16 cellular contexts compared by ENCODE assay signal in the genomic region with DNA sequence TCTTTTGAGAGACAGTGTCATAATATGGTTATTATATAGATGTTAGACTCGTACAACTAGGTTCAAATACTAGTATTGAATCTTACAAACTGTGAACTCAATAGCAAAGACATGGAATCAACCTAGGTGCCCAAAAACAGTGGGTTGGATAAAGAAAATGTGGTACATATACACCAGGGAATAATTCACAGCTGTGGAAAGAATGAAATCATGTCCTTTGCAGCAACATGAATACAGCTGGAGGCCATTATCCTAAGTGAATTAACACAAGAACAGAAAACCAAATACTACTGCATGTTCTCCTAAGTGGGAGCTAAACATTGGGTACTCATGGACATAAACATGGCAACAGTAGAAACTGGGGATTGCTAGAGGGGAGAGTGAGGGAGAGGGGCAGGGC. TPM values are rescaled to one million over a fixed set of nuclear protein-coding genes. Genes with fewer than 3 reads are reported as not detected.
DNase-seq lines count a peak whose midpoint lies in the region; ATAC-seq, FAIRE-seq and TF ChIP-seq lines count a peak whose summit lies in the region.
"Had no signal": no experiment of that assay in that cellular context is flagged by ENCODE, and none has a peak within 500 bp of the region (broad histone marks: within the 10 kb centered on the region; RNA-seq: fewer than 3 reads in every experiment).

No MANE protein-coding gene starts in this region.

- no peak overlapping the region for H3K4me3 Mint-ChIP-seq in central memory CD8-positive, alpha-beta T cell
- H3K4me3 Mint-ChIP-seq in stimulated activated naive B cell treated with anti-CD40 and anti-IgM and Interleukin-4, amounts not matched to agents 10 μg/mL and 1 μg/mL and 100 μg/mL, for 72 hours, result no peak overlapping the region
- no peak overlapping the region for H3K4me3 Mint-ChIP-seq in activated T-cell treated with anti-CD3 and anti-CD28 coated beads, Interleukin-2, amount 50 U/mL, for 4 hours
- H3K4me3 Mint-ChIP-seq: CD14-positive monocyte; CD4-positive, alpha-beta memory T cell had no signal

- H3K9me2 ChIP-seq in SK-N-SH, result no peaks in the 10 kb centered on the region

- ATAC-seq in SK-N-SH treated with all-trans-retinoic acid at 6 μM for 48 hours, result no peak
- ATAC-seq in central memory CD8-positive, alpha-beta T cell (replicated peaks; ENCODE audit: extremely low read depth, poor library complexity, severe bottlenecking), result no peak
- no peak for ATAC-seq in stimulated activated naive B cell treated with anti-CD40 and anti-IgM and Interleukin-4, amounts not matched to agents 10 μg/mL and 1 μg/mL and 100 μg/mL, for 72 hours (replicated peaks)
- ATAC-seq in activated T-cell treated with anti-CD3 and anti-CD28 coated beads, Interleukin-2, amount 50 U/mL, for 4 hours, result no peak

- DNase-seq in SK-N-SH (no peak), GM12892 (ENCODE audit: insufficient read length) (no peak), NCI-H2029 (lab: John Stamatoyannopoulos, UW) (no peak)
- no peak for DNase-seq in central memory CD8-positive, alpha-beta T cell (ENCODE audit: low spot score in 2 of 2)
- no peak for DNase-seq in stimulated activated naive B cell treated with anti-CD40 and anti-IgM and Interleukin-4, amounts not matched to agents 10 μg/mL and 1 μg/mL and 100 μg/mL, for 72 hours
- no peak for DNase-seq in activated T-cell treated with anti-CD3 and anti-CD28 coated beads, Interleukin-2, amount 50 U/mL, for 4 hours
- DNase-seq: 8988T; CD4-positive, alpha-beta memory T cell; DMS153; DMS79; GDM1; GM23248 had no signal

- TF ChIP-seq POLR2A in GM12892 (IDR thresholded peaks at IDR 0.05; ENCODE audit: low read depth, low read length), result no peak

- FAIRE-seq in GM12892 (lab: Jason Lieb, UNC), result peak; percentile 21

- H3K4me1 Mint-ChIP-seq in central memory CD8-positive, alpha-beta T cell, result peaks cover 38% of the 10 kb centered on the region
- H3K4me1 Mint-ChIP-seq in stimulated activated naive B cell treated with anti-CD40 and anti-IgM and Interleukin-4, amounts not matched to agents 10 μg/mL and 1 μg/mL and 100 μg/mL, for 72 hours, result peaks cover 20 to 56% of the 10 kb centered on the region in 2 donors
- H3K4me1 Mint-ChIP-seq in activated T-cell treated with anti-CD3 and anti-CD28 coated beads, Interleukin-2, amount 50 U/mL, for 4 hours (ENCODE audit: low read depth), result peaks cover 15% of the 10 kb centered on the region

- H3K9me3 Mint-ChIP-seq in central memory CD8-positive, alpha-beta T cell, result no peaks in the 10 kb centered on the region
- H3K9me3 Mint-ChIP-seq in stimulated activated naive B cell treated with anti-CD40 and anti-IgM and Interleukin-4, amounts not matched to agents 10 μg/mL and 1 μg/mL and 100 μg/mL, for 72 hours, result peaks cover 0 to 2% of the 10 kb centered on the region in 2 donors
- no peaks in the 10 kb centered on the region for H3K9me3 Mint-ChIP-seq in activated T-cell treated with anti-CD3 and anti-CD28 coated beads, Interleukin-2, amount 50 U/mL, for 4 hours
- H3K9me3 Mint-ChIP-seq: CD4-positive, alpha-beta memory T cell had no signal

- H3F3A ChIP-seq in SK-N-SH (replicated peaks; ENCODE audit: insufficient read depth), result no peaks in the 10 kb centered on the region

- H3K27ac ChIP-seq in SK-N-SH (ENCODE audit: low read depth in 2 of 2, low read length in 1 of 2), result peak overlapping the region in 1 of 2 experiments; percentile 69; a peak in 2 of 4 replicates
- H3K27ac ChIP-seq: BLaER1, GM23248 had no signal

- H3K79me2 ChIP-seq in SK-N-SH (ENCODE audit: insufficient read depth), result peaks cover 38% of the 10 kb centered on the region

- H3K9ac ChIP-seq in SK-N-SH, result no peak overlapping the region
- H3K9ac ChIP-seq: BLaER1, GM23248 had no signal

- no peak overlapping the region for H3K4me2 ChIP-seq in SK-N-SH
- H3K4me2 ChIP-seq: BLaER1 had no signal

- POLR2A ChIA-PET in SK-N-SH (lab: Yijun Ruan, JAX), result interaction anchor here (0.9 kb wide), 1 partner anchor 38 kb away, joined by 4 read pairs; no protein-coding TSS in a partner anchor

- no peak overlapping the region for H2AFZ ChIP-seq in SK-N-SH (ENCODE audit: low read depth)
- H2AFZ ChIP-seq: GM23248 had no signal

- H4K20me1 ChIP-seq in SK-N-SH (ENCODE audit: insufficient read depth), result no peaks in the 10 kb centered on the region
- H4K20me1 ChIP-seq: BLaER1 had no signal

- no peaks in the 10 kb centered on the region for H3K27me3 Mint-ChIP-seq in central memory CD8-positive, alpha-beta T cell
- H3K27me3 Mint-ChIP-seq in stimulated activated naive B cell treated with anti-CD40 and anti-IgM and Interleukin-4, amounts not matched to agents 10 μg/mL and 1 μg/mL and 100 μg/mL, for 72 hours, result no peaks in the 10 kb centered on the region
- no peaks in the 10 kb centered on the region for H3K27me3 Mint-ChIP-seq in activated T-cell treated with anti-CD3 and anti-CD28 coated beads, Interleukin-2, amount 50 U/mL, for 4 hours (ENCODE audit: low read depth)
- H3K27me3 Mint-ChIP-seq: CD4-positive, alpha-beta memory T cell had no signal

- H3K36me3 ChIP-seq in SK-N-SH (replicated peaks in 1 of 2; ENCODE audit: control insufficient read depth in 1 of 2, insufficient read depth in 2 of 2, low read length in 1 of 2), result peaks cover 4% of the 10 kb centered on the region in 2 experiments
- H3K36me3 ChIP-seq: HAP-1 had no signal

- TF ChIP-seq EP300 in SK-N-SH (IDR thresholded peaks at IDR 0.05; ENCODE audit: borderline replicate concordance in 1 of 2, low read depth in 1 of 2, low read length in 1 of 2), result 0 out of 4 replicates have a peak, but pooled peaks of 1 of the 2 experiments have one; percentile 11

- 86% methylated on average over 1 of the region's 1 CpG for WGBS in SK-N-SH (ENCODE audit: low lambda C conversion rate)

- H3K4me3 ChIP-seq in SK-N-SH (ENCODE audit: low read depth in 2 of 2, low read length in 1 of 2), result no peak overlapping the region
- H3K4me3 ChIP-seq: BLaER1, GM23248, HAP-1 had no signal

- H3K27me3 ChIP-seq in SK-N-SH (ENCODE audit: insufficient read depth), result no peaks in the 10 kb centered on the region
- H3K27me3 ChIP-seq: BLaER1 had no signal

- H3K4me1 ChIP-seq in SK-N-SH (ENCODE audit: control insufficient read depth in 1 of 2, insufficient read depth in 2 of 2, low read depth in 1 of 2, low read length in 1 of 2), result peaks cover 2 to 14% of the 10 kb centered on the region in 2 experiments; a peak in 3 of 4 replicates

- no peaks in the 10 kb centered on the region for H3K9me3 ChIP-seq in SK-N-SH
- H3K9me3 ChIP-seq: BLaER1, HAP-1 had no signal

- TF ChIP-seq RAD21 in SK-N-SH (IDR thresholded peaks at IDR 0.05; ENCODE audit: low read length), result no peak

- peak overlapping the region; percentile 54 for H3K27ac Mint-ChIP-seq in central memory CD8-positive, alpha-beta T cell (ENCODE audit: low read depth)
- peak overlapping the region; percentile 16 for H3K27ac Mint-ChIP-seq in stimulated activated naive B cell treated with anti-CD40 and anti-IgM and Interleukin-4, amounts not matched to agents 10 μg/mL and 1 μg/mL and 100 μg/mL, for 72 hours

- CTCF ChIA-PET in SK-N-SH (lab: Yijun Ruan, JAX), result interaction anchor here (0.7 to 2.1 kb wide), 2 partner anchors 9 to 695 kb away, joined by 5 to 7 read pairs; no protein-coding TSS in a partner anchor

- peaks cover 8% of the 10 kb centered on the region for H3K36me3 Mint-ChIP-seq in central memory CD8-positive, alpha-beta T cell (ENCODE audit: insufficient read depth)
- H3K36me3 Mint-ChIP-seq in stimulated activated naive B cell treated with anti-CD40 and anti-IgM and Interleukin-4, amounts not matched to agents 10 μg/mL and 1 μg/mL and 100 μg/mL, for 72 hours, result peaks cover 31 to 32% of the 10 kb centered on the region in 2 donors
- H3K36me3 Mint-ChIP-seq in activated T-cell treated with anti-CD3 and anti-CD28 coated beads, Interleukin-2, amount 50 U/mL, for 4 hours (ENCODE audit: insufficient read depth), result peaks cover 5% of the 10 kb centered on the region

- TF ChIP-seq CTCF in SK-N-SH (IDR thresholded peaks at IDR 0.05), result no peak

TF ChIP-seq in SK-N-SH treated with all-trans-retinoic acid at 6 μM for 48 hours, 23 proteins besides CTCF, POLR2A, EP300 and RAD21 (continues in another document):
- TF ChIP-seq ARNTL (CRISPR knock-in tag; IDR thresholded peaks at IDR 0.05; ENCODE audit: borderline replicate concordance, low read depth) (no peak), RARB (CRISPR knock-in tag; IDR thresholded peaks at IDR 0.05) (no peak), ISL1 (CRISPR knock-in tag; IDR thresholded peaks at IDR 0.05) (no peak), ZNF70 (CRISPR knock-in tag; IDR thresholded peaks at IDR 0.05) (no peak), ZFP30 (CRISPR knock-in tag; IDR thresholded peaks at IDR 0.05) (no peak), SNAI2 (CRISPR knock-in tag; IDR thresholded peaks at IDR 0.05) (no peak), PPARA (CRISPR knock-in tag; IDR thresholded peaks at IDR 0.05; ENCODE audit: borderline replicate concordance) (no peak), ZFP3 (CRISPR knock-in tag; IDR thresholded peaks at IDR 0.05) (no peak), ZNF565 (CRISPR knock-in tag; conservative IDR thresholded peaks at IDR 0.05; ENCODE audit: low read depth) (no peak), ZNF8 (CRISPR knock-in tag; IDR thresholded peaks at IDR 0.05) (peak; percentile 74; the same call in 1 of the 2 replicates)

TF ChIP-seq in SK-N-SH, 30 proteins besides CTCF, POLR2A, EP300 and RAD21 (continues in another document):
- TF ChIP-seq YY1 (IDR thresholded peaks at IDR 0.05; ENCODE audit: low read depth), result no peak
- no peak for TF ChIP-seq FOSL2 (IDR thresholded peaks at IDR 0.05; ENCODE audit: borderline replicate concordance, low read depth)
- no peak for TF ChIP-seq RFX5 (IDR thresholded peaks at IDR 0.05; ENCODE audit: low read length)
- no peak for TF ChIP-seq SMC3 (IDR thresholded peaks at IDR 0.05; ENCODE audit: low read depth, low read length)
- TF ChIP-seq NFIC (IDR thresholded peaks at IDR 0.05; ENCODE audit: borderline replicate concordance), result no peak
- no peak for TF ChIP-seq SIN3A (IDR thresholded peaks at IDR 0.05; ENCODE audit: borderline replicate concordance, low read depth, low read length)

RNA-seq across cellular contexts. Expression of a gene that starts 8.1 kb away (rescaled TPM):
- polyA plus RNA-seq in SK-N-SH (2012; rRNA removed), result 20.8 and 27.6 TPM in 2 replicates
- polyA plus RNA-seq in SK-N-SH (2012; cell fraction: cytosol; rRNA removed), result 24.0 and 27.3 TPM in 2 replicates
- 23.1 and 47.1 TPM in 2 replicates for polyA plus RNA-seq in SK-N-SH (2012; cell fraction: nucleus; rRNA removed)
- 27.9 TPM for polyA plus RNA-seq in GM12892 (2012; ENCODE audit: missing spikeins)
- 10 to 100 TPM; 12.7 to 17.2 (median 13.0) TPM for total RNA-seq in activated T-cell treated with anti-CD3 and anti-CD28 coated beads, Interleukin-2, amount 50 U/mL, for 4 hours

RNA-seq across cellular contexts. Expression of a gene that starts 8.4 kb away (rescaled TPM):
- polyA plus RNA-seq in SK-N-SH (2012; rRNA removed), result 48.6 and 78.9 TPM in 2 replicates
- 81.6 and 92.4 TPM in 2 replicates for polyA plus RNA-seq in SK-N-SH (2012; cell fraction: cytosol; rRNA removed)
- polyA plus RNA-seq in SK-N-SH (2012; cell fraction: nucleus; rRNA removed), result 12.7 and 39.6 TPM in 2 replicates
- polyA plus RNA-seq in GM12892 (2012; ENCODE audit: missing spikeins), result 27.7 TPM
- 10 to 100 TPM; 20.1 to 24.1 (median 20.9) TPM for total RNA-seq in activated T-cell treated with anti-CD3 and anti-CD28 coated beads, Interleukin-2, amount 50 U/mL, for 4 hours
